In genomic region chr5:148524721-148525120, GRCh38 we compare ENCODE assay signal across 17 cellular contexts.
A peak's percentile ranks its signal among the peaks of the same experiment; 100 is the strongest.
DNase-seq lines count a peak whose midpoint lies in the region; TF ChIP-seq lines count a peak whose summit lies in the region.
"Had no signal": no experiment of that assay in that cellular context is flagged by ENCODE, and none has a peak within 500 bp of the region (broad histone marks: within the 10 kb centered on the region; RNA-seq: fewer than 3 reads in every experiment).

No MANE protein-coding gene starts in this region.

- H3K27ac ChIP-seq in suprapubic skin: no peak overlapping the region
- H3K27ac ChIP-seq: 22Rv1; A549; BLaER1 treated with 17β-estradiol and CSF1 and Interleukin-3, amounts not matched to agents 10 nM and 100 nM; C4-2B had no signal

- peaks cover 8% of the 10 kb centered on the region for H3K9me3 ChIP-seq in suprapubic skin

- no peak overlapping the region for H3K4me3 ChIP-seq in suprapubic skin
- H3K4me3 ChIP-seq: A549; BLaER1 treated with 17β-estradiol and CSF1 and Interleukin-3, amounts not matched to agents 10 nM and 100 nM; GM12878 had no signal

- no peaks in the 10 kb centered on the region for H3K27me3 ChIP-seq in suprapubic skin
- H3K27me3 ChIP-seq: BLaER1 treated with 17β-estradiol and CSF1 and Interleukin-3, amounts not matched to agents 10 nM and 100 nM had no signal

- TF ChIP-seq CTCF in suprapubic skin (IDR thresholded peaks at IDR 0.05): no peak

- no peaks in the 10 kb centered on the region for H3K36me3 ChIP-seq in suprapubic skin
- H3K36me3 ChIP-seq: BLaER1 treated with 17β-estradiol and CSF1 and Interleukin-3, amounts not matched to agents 10 nM and 100 nM had no signal

- in situ Hi-C loops in G401 (cut with HindIII; ENCODE audit: low sequenced_read_pairs): no loop called here

- no peak for TF ChIP-seq EP300 in suprapubic skin (IDR thresholded peaks at IDR 0.05)

- H3K4me1 ChIP-seq in suprapubic skin: no peaks in the 10 kb centered on the region
- H3K4me1 ChIP-seq: A549; BLaER1 treated with 17β-estradiol and CSF1 and Interleukin-3, amounts not matched to agents 10 nM and 100 nM; Caco-2 had no signal

- no peak for TF ChIP-seq POLR2A in suprapubic skin (IDR thresholded peaks at IDR 0.05)

- DNase-seq in G401 (ENCODE audit: low spot score) (peak; percentile 3), head of caudate nucleus (peak in 39 of 42 donors; percentile 13 to 84 (median 49)), putamen (ENCODE audit: low spot score) (peak; percentile 81), glomerular visceral epithelial cell (ENCODE audit: extremely low spot score) (no peak), suprapubic skin (ENCODE audit: low spot score in 2 of 2) (no peak)
- DNase-seq: AML-193; Caco-2; Calu3; CD4-positive, alpha-beta T cell; CD8-positive, alpha-beta T cell; DMS79 treated with DMSO at 0.1 percent for 48 hours; GDM1 had no signal

- intact Hi-C loops in head of caudate nucleus (cut with DNase I): no loop called here

- 80% methylated on average over 5 of the region's 5 CpGs for WGBS in suprapubic skin

Comparison
In these comparisons a context has a peak if more than half of its experiments do, and no peak if none do; other contexts are left out.
1. DNase-seq: peak in G401 (single experiment), head of caudate nucleus (39 of 42) and putamen (single experiment); none in glomerular visceral epithelial cell (single experiment) and suprapubic skin (0 of 2).